ENCODE assay signal across 24 cellular contexts in the genomic region with DNA sequence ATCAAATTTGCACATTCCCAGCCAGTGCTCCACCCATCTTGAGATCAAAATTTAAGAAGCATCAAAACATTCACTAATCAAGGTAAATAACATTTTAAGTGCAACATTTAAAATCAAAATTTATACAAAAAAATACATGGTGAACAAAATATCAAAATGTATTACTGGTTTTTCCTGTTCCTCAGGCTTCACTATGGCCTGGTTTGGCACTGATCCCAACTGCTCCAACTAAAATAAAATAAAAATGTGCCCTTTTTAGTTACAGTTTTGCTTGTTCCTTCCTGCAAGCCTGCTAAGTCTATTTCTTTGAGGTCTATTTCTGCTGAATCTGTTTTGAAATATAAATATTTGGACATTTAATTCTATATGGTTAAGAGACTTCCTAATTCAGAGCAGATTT. TPM values are rescaled to one million over a fixed set of nuclear protein-coding genes. Genes with fewer than 3 reads are reported as not detected.
DNase-seq lines count a peak whose midpoint lies in the region; ATAC-seq and TF ChIP-seq lines count a peak whose summit lies in the region.
"Had no signal": no experiment of that assay in that cellular context is flagged by ENCODE, and none has a peak within 500 bp of the region (broad histone marks: within the 10 kb centered on the region; RNA-seq: fewer than 3 reads in every experiment).

No MANE protein-coding gene starts in this region.

- TF ChIP-seq EP300 in Ishikawa (IDR thresholded peaks at IDR 0.05; ENCODE audit: borderline replicate concordance) = no peak

- peak overlapping the region; percentile 74 to 76 for H3K27ac ChIP-seq in ascending aorta
- H3K27ac ChIP-seq in thyroid gland = peak overlapping the region in 2 of 3 donors; percentile 4 to 39
- H3K27ac ChIP-seq: HL-60, PC-9, RWPE1, SJCRH30 had no signal

- DNase-seq in ascending aorta (ENCODE audit: low spot score in 2 of 2) (no peak), left kidney (ENCODE audit: low read depth, low spot score) (peak; percentile 27), thyroid gland (peak in 1 of 2 donors; percentile 30), glomerular visceral epithelial cell (ENCODE audit: extremely low spot score) (no peak), SIG-M5 (lab: John Stamatoyannopoulos, UW) (no peak)
- DNase-seq: ACHN, C1 segment of cervical spinal cord, DMS 273 treated with DMSO at 0.1 percent for 48 hours, GDM1, H7, HFFc6, IMR-90, Karpas-422, NCI-H1436, NCI-H2029, NCI-H345, NCI-H524 treated with DMSO at 0.1 percent for 48 hours, PC-9, SJCRH30 had no signal

- H3K9me3 ChIP-seq in ascending aorta (no peaks in the 10 kb centered on the region), thyroid gland (no peaks in the 10 kb centered on the region)
- H3K9me3 ChIP-seq: SJCRH30 had no signal

- H3K4me3 ChIP-seq in ascending aorta (no peak overlapping the region), thyroid gland (replicated peaks in 1 of 3) (no peak overlapping the region)
- H3K4me3 ChIP-seq: PC-9, SJCRH30 had no signal

- no peaks in the 10 kb centered on the region for H3K27me3 ChIP-seq in ascending aorta
- H3K27me3 ChIP-seq in thyroid gland = no peaks in the 10 kb centered on the region
- H3K27me3 ChIP-seq: SJCRH30 had no signal

- H3K4me1 ChIP-seq in ascending aorta (peaks cover 0 to 8% of the 10 kb centered on the region in 2 donors), thyroid gland (peaks cover 5% of the 10 kb centered on the region in 2 donors)

- TF ChIP-seq CTCF in ascending aorta (IDR thresholded peaks at IDR 0.05) (no peak), thyroid gland (IDR thresholded peaks at IDR 0.05) (no peak)

- TF ChIP-seq RAD21 in Ishikawa (IDR thresholded peaks at IDR 0.05; ENCODE audit: low read depth) = no peak

- no peak for TF ChIP-seq POLR2A in thyroid gland (IDR thresholded peaks at IDR 0.05)

- no peak for ATAC-seq in HG02678 (IDR thresholded peaks at IDR 0.05; ENCODE audit: unreplicated experiment)

- intact Hi-C loops in ascending aorta (cut with DNase I) (no loop called here), thyroid gland (cut with DNase I) (no loop called here)

- H3K36me3 ChIP-seq in ascending aorta (no peaks in the 10 kb centered on the region), thyroid gland (no peaks in the 10 kb centered on the region)
- H3K36me3 ChIP-seq: SJCRH30 had no signal

TF ChIP-seq in Ishikawa, 13 proteins besides CTCF, POLR2A, EP300 and RAD21:
- TF ChIP-seq NFIC (IDR thresholded peaks at IDR 0.05) = peak; percentile 65
- TF ChIP-seq, protein P1, sequence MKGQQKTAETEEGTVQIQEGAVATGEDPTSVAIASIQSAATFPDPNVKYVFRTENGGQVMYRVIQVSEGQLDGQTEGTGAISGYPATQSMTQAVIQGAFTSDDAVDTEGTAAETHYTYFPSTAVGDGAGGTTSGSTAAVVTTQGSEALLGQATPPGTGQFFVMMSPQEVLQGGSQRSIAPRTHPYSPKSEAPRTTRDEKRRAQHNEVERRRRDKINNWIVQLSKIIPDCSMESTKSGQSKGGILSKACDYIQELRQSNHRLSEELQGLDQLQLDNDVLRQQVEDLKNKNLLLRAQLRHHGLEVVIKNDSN (IDR thresholded peaks at IDR 0.05) = no peak

RNA-seq across cellular contexts. Expression of a gene that starts 54.9 kb away (rescaled TPM):
- total RNA-seq in ascending aorta = 672 TPM
- 10 to 100 TPM; 43.4 to 86.5 (median 56.3) TPM for total RNA-seq in thyroid gland
- total RNA-seq: HT1080 had no signal
